In genomic region chr15:50355980-50356379, GRCh38 we compare ENCODE assay signal across 9 cellular contexts. TPM values are rescaled to one million over a fixed set of nuclear protein-coding genes. Genes with fewer than 3 reads are reported as not detected.
DNase-seq lines count a peak whose midpoint lies in the region; ATAC-seq and TF ChIP-seq lines count a peak whose summit lies in the region.
"Had no signal": no experiment of that assay in that cellular context is flagged by ENCODE, and none has a peak within 500 bp of the region (broad histone marks: within the 10 kb centered on the region; RNA-seq: fewer than 3 reads in every experiment).

No MANE protein-coding gene starts in this region.

- TF ChIP-seq CTCF in Panc1 (IDR thresholded peaks at IDR 0.05), result no peak
- no peak for TF ChIP-seq CTCF in progenitor cell of endocrine pancreas (IDR thresholded peaks at IDR 0.05; ENCODE audit: unreplicated experiment)

- CTCF ChIA-PET in Panc1 (lab: Charles Lee), result no interaction called here

- no peaks in the 10 kb centered on the region for H3K9me3 Mint-ChIP-seq in progenitor cell of endocrine pancreas (ENCODE audit: low read depth)

- peaks cover 27% of the 10 kb centered on the region for H3K4me1 Mint-ChIP-seq in progenitor cell of endocrine pancreas (ENCODE audit: low read depth)

- POLR2A ChIA-PET in Panc1 (lab: Charles Lee), result no interaction called here

- H3K27ac ChIP-seq in Panc1 (ENCODE audit: low read length), result peak overlapping the region; percentile 100

- H3K4me1 ChIP-seq in Panc1 (ENCODE audit: control insufficient read depth, insufficient read depth, low read length), result peaks cover 15% of the 10 kb centered on the region

- H3K36me3 ChIP-seq in Panc1 (ENCODE audit: control insufficient read depth, insufficient read depth, low read length), result peaks cover 12% of the 10 kb centered on the region; the same call in 1 of the 2 replicates

- H3K36me3 Mint-ChIP-seq in progenitor cell of endocrine pancreas (ENCODE audit: insufficient read depth), result peaks cover 17% of the 10 kb centered on the region

- peak overlapping the region; percentile 100 for H3K27ac Mint-ChIP-seq in progenitor cell of endocrine pancreas

- H3K27me3 ChIP-seq in Panc1 (ENCODE audit: control insufficient read depth, insufficient read depth, low read length), result no peaks in the 10 kb centered on the region

- H3K4me3 Mint-ChIP-seq in progenitor cell of endocrine pancreas (ENCODE audit: low read depth), result peak overlapping the region; percentile 95

- no peaks in the 10 kb centered on the region for H3K9me3 ChIP-seq in Panc1 (ENCODE audit: control insufficient read depth, insufficient read depth, low read depth, low read length)

- BruUV-seq in Panc1 (replicated peaks; lab: Mats Ljungman, UMichigan), result no TSS peak

- no peak for ATAC-seq in Panc1
- ATAC-seq in GM19395 (IDR thresholded peaks at IDR 0.05; ENCODE audit: unreplicated experiment), result no peak

- H3K27me3 Mint-ChIP-seq in progenitor cell of endocrine pancreas, result no peaks in the 10 kb centered on the region

- H3K4me3 ChIP-seq in Panc1 (ENCODE audit: low read depth in 2 of 2, low read length in 2 of 2), result peak overlapping the region; percentile 91 to 93

- peak; percentile 15 for DNase-seq in G401 (ENCODE audit: low spot score)
- DNase-seq in Panc1 (ENCODE audit: low read depth, low spot score), result no peak
- DNase-seq in fibroblast of gingiva (ENCODE audit: low read depth), result peak; percentile 26
- no peak for DNase-seq in progenitor cell of endocrine pancreas (ENCODE audit: low spot score, unreplicated experiment)
- DNase-seq in RPMI8226, result no peak
- DNase-seq in inferior parietal cortex (ENCODE audit: extremely low spot score), result no peak
- no peak for DNase-seq in NCI-H187 (lab: John Stamatoyannopoulos, UW)
- DNase-seq: NCI-H1436 treated with DMSO at 0.1 percent for 48 hours had no signal

- in situ Hi-C loops in G401 (cut with HindIII; ENCODE audit: low sequenced_read_pairs) (no loop called here), Panc1 (cut with HindIII; ENCODE audit: low pct_unique_long_range_greater_than_20kb, low sequenced_read_pairs) (no loop called here)

- intact Hi-C loops in Panc1 (cut with micrococcal nuclease; ENCODE audit: unreplicated experiment), result no loop called here

RNA-seq across cellular contexts. Expression of gene GABPB1, which starts 1.0 kb away (rescaled TPM):
- 24.6 and 54.3 TPM in 2 replicates for total RNA-seq in G401 (2014; rRNA removed; shearing (Covaris generic))
- total RNA-seq in Panc1 (2021; ENCODE audit: unreplicated experiment), result 20.0 TPM
- 11.7 TPM for polyA plus RNA-seq in Panc1 (2012; ENCODE audit: insufficient read length)
- total RNA-seq in progenitor cell of endocrine pancreas, result 34.6 and 41.7 TPM in 2 replicates

Comparison
In these comparisons a context has a peak if more than half of its experiments do, and no peak if none do; other contexts are left out.
1. DNase-seq: peak in G401 (single experiment) and fibroblast of gingiva (single experiment); none in Panc1 (single experiment), progenitor cell of endocrine pancreas (single experiment), RPMI8226 (single experiment), inferior parietal cortex (single experiment) and NCI-H187 (0 of 2).